In genomic region chr4:2799971-2800690, GRCh38 we compare ENCODE assay signal across 9 cellular contexts.
DNase-seq lines count a peak whose midpoint lies in the region; ATAC-seq lines count a peak whose summit lies in the region.
"Had no signal": no experiment of that assay in that cellular context is flagged by ENCODE, and none has a peak within 500 bp of the region (broad histone marks: within the 10 kb centered on the region; RNA-seq: fewer than 3 reads in every experiment).

No MANE protein-coding gene starts in this region.

- H3K27ac ChIP-seq in cingulate gyrus (ENCODE audit: low read depth, low read length) (peak overlapping the region; percentile 90), muscle layer of duodenum (ENCODE audit: low read length) (peak overlapping the region; percentile 58)

- H3K4me1 Mint-ChIP-seq in stimulated activated naive CD8-positive, alpha-beta T cell treated with anti-CD3 and anti-CD28 coated beads, Interleukin-15, Interleukin-2, amounts not matched to agents 100 ng/mL and 50 ng/mL, for 24 hours (ENCODE audit: low read depth) = peaks cover 50% of the 10 kb centered on the region

- no peaks in the 10 kb centered on the region for H3K9me3 Mint-ChIP-seq in stimulated activated naive CD8-positive, alpha-beta T cell treated with anti-CD3 and anti-CD28 coated beads, Interleukin-15, Interleukin-2, amounts not matched to agents 100 ng/mL and 50 ng/mL, for 24 hours

- no peak for ATAC-seq in stimulated activated naive CD8-positive, alpha-beta T cell treated with anti-CD3 and anti-CD28 coated beads, Interleukin-15, Interleukin-2, amounts not matched to agents 100 U/mL and 50 U/mL, for 24 hours
- no peak for ATAC-seq in GM21528 (IDR thresholded peaks at IDR 0.05; ENCODE audit: low FRiP score, unreplicated experiment)
- ATAC-seq in GM18868 (IDR thresholded peaks at IDR 0.05; ENCODE audit: unreplicated experiment) = no peak
- ATAC-seq: HCT116 had no signal

- peak overlapping the region; percentile 76 for H3K27ac Mint-ChIP-seq in stimulated activated naive CD8-positive, alpha-beta T cell treated with anti-CD3 and anti-CD28 coated beads, Interleukin-15, Interleukin-2, amounts not matched to agents 100 ng/mL and 50 ng/mL, for 24 hours

- peaks cover 5 to 74% of the 10 kb centered on the region in 2 donors for H3K4me1 ChIP-seq in muscle layer of duodenum (ENCODE audit: control insufficient read depth in 1 of 2, insufficient read depth in 2 of 2, low read length in 2 of 2)

- no peak for DNase-seq in stimulated activated naive CD8-positive, alpha-beta T cell treated with anti-CD3 and anti-CD28 coated beads, Interleukin-15, Interleukin-2, amounts not matched to agents 100 U/mL and 50 U/mL, for 24 hours
- DNase-seq in NCI-H524 treated with DMSO at 0.1 percent for 48 hours (lab: John Stamatoyannopoulos, UW) = no peak
- DNase-seq in NCI-H2029 (lab: John Stamatoyannopoulos, UW) = no peak

- H3K36me3 Mint-ChIP-seq in stimulated activated naive CD8-positive, alpha-beta T cell treated with anti-CD3 and anti-CD28 coated beads, Interleukin-15, Interleukin-2, amounts not matched to agents 100 ng/mL and 50 ng/mL, for 24 hours (ENCODE audit: low read depth) = no peaks in the 10 kb centered on the region

- no peaks in the 10 kb centered on the region for H3K36me3 ChIP-seq in muscle layer of duodenum (ENCODE audit: control insufficient read depth in 1 of 2, insufficient read depth in 2 of 2, low read length in 2 of 2)

- H3K27me3 Mint-ChIP-seq in stimulated activated naive CD8-positive, alpha-beta T cell treated with anti-CD3 and anti-CD28 coated beads, Interleukin-15, Interleukin-2, amounts not matched to agents 100 ng/mL and 50 ng/mL, for 24 hours = no peaks in the 10 kb centered on the region

- H3K4me3 Mint-ChIP-seq in stimulated activated naive CD8-positive, alpha-beta T cell treated with anti-CD3 and anti-CD28 coated beads, Interleukin-15, Interleukin-2, amounts not matched to agents 100 ng/mL and 50 ng/mL, for 24 hours = peak overlapping the region; percentile 63

- H3K27me3 ChIP-seq in muscle layer of duodenum (ENCODE audit: low read depth, low read length) = no peaks in the 10 kb centered on the region

- H3K9me3 ChIP-seq in muscle layer of duodenum (ENCODE audit: control insufficient read depth in 1 of 2, low read length in 2 of 2) = no peaks in the 10 kb centered on the region

- peak overlapping the region; percentile 39 to 49 for H3K4me3 ChIP-seq in muscle layer of duodenum (ENCODE audit: low read depth in 1 of 2, low read length in 2 of 2)
